In the genomic region with DNA sequence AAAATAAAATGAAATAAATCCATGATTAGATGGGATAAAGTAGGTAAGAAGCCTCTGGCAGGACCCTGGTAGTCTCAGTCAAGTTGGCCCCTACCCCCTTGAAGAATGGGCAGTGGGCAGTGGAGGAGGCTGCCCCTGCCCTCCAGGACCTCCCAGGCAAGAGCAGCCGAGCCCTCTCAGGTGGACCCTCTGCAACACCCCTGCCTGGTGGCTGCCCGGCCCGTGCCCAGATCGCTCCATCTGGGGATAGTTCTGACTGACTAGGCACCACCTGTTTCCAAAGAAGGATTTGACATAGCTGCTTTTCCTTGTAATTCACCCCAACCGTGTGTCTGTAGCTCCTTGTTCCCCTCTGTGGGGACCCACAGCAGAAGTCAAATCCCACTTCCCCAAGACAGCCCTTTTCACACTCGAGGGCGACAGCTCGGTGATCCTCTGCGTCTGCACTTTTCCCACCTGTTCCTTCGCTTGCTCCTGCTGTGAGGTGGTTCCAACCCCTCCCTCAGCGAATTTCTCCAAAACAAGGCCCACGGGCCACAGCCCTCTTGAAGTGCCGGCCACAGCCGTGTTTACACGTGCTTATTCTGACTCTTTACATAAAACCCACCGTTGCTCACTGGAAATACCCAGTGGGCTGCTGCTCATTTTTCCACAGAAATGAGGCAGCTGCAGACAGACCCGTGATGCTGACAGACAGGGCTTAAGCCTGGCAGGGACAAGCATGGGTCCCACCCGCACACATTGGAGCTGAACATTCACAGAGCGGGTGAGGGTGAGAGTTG, we compare ENCODE assay signal across 24 cellular contexts. TPM values are rescaled to one million over a fixed set of nuclear protein-coding genes. Genes with fewer than 3 reads are reported as not detected.
A peak's percentile ranks its signal among the peaks of the same experiment; 100 is the strongest.
DNase-seq lines count a peak whose midpoint lies in the region; ATAC-seq and TF ChIP-seq lines count a peak whose summit lies in the region.
"Had no signal": no experiment of that assay in that cellular context is flagged by ENCODE, and none has a peak within 500 bp of the region (broad histone marks: within the 10 kb centered on the region; RNA-seq: fewer than 3 reads in every experiment).

No MANE protein-coding gene starts in this region.

- H3K27me3 ChIP-seq in stomach = peaks cover 0 to 12% (median 0%) of the 10 kb centered on the region in 3 donors
- H3K27me3 ChIP-seq: ovary had no signal

- no peak overlapping the region for H3K27ac Mint-ChIP-seq in activated CD8-positive, alpha-beta memory T cell treated with anti-CD3 and anti-CD28 coated beads, Interleukin-2, amount 10 ng/mL, durations not matched to agents 7 days and 5 days
- peak overlapping the region; percentile 68 for H3K27ac Mint-ChIP-seq in activated T-helper 17 cell treated with anti-CD3 and anti-CD28 coated beads, Interleukin-2, amount 50 U/mL, for 72 hours
- H3K27ac Mint-ChIP-seq in naive thymus-derived CD8-positive, alpha-beta T cell = peak overlapping the region in 8 of 10 donors; percentile 17 to 81 (median 35)
- H3K27ac Mint-ChIP-seq: immature natural killer cell had no signal

- CTCF ChIA-PET in activated CD8-positive, alpha-beta memory T cell treated with anti-CD3 and anti-CD28 coated beads, Interleukin-2, amount 10 ng/mL, durations not matched to agents 7 days and 5 days (lab: Charles Lee) = interaction anchor here (0.8 to 13.0 kb wide), 4 partner anchors 10 to 127 kb away, joined by 3 to 147 read pairs (median 4); no protein-coding TSS in a partner anchor

- no peak overlapping the region for H3K27ac ChIP-seq in stomach
- H3K27ac ChIP-seq: BLaER1 treated with 17β-estradiol and CSF1 and Interleukin-3, amounts not matched to agents 10 nM and 100 nM; ovary had no signal

- H3K4me3 Mint-ChIP-seq in activated CD8-positive, alpha-beta memory T cell treated with anti-CD3 and anti-CD28 coated beads, Interleukin-2, amount 10 ng/mL, durations not matched to agents 7 days and 5 days = no peak overlapping the region
- H3K4me3 Mint-ChIP-seq in activated T-helper 17 cell treated with anti-CD3 and anti-CD28 coated beads, Interleukin-2, amount 50 U/mL, for 72 hours = no peak overlapping the region
- no peak overlapping the region for H3K4me3 Mint-ChIP-seq in naive thymus-derived CD8-positive, alpha-beta T cell
- H3K4me3 Mint-ChIP-seq: immature natural killer cell had no signal

- TF ChIP-seq EP300 in stomach (IDR thresholded peaks at IDR 0.05) = no peak

- H3K4me1 Mint-ChIP-seq in activated CD8-positive, alpha-beta memory T cell treated with anti-CD3 and anti-CD28 coated beads, Interleukin-2, amount 10 ng/mL, durations not matched to agents 7 days and 5 days = peaks cover 62% of the 10 kb centered on the region
- peaks cover 34% of the 10 kb centered on the region for H3K4me1 Mint-ChIP-seq in activated T-helper 17 cell treated with anti-CD3 and anti-CD28 coated beads, Interleukin-2, amount 50 U/mL, for 72 hours
- peaks cover 30 to 50% (median 44%) of the 10 kb centered on the region in 4 donors for H3K4me1 Mint-ChIP-seq in naive thymus-derived CD8-positive, alpha-beta T cell

- POLR2A ChIA-PET in naive thymus-derived CD8-positive, alpha-beta T cell (lab: Charles Lee) = interaction anchor here (1.1 kb wide), 1 partner anchor 12 kb away, joined by 3 read pairs; no protein-coding TSS in a partner anchor

- H3K9me3 ChIP-seq in stomach = no peaks in the 10 kb centered on the region
- H3K9me3 ChIP-seq: BLaER1 treated with 17β-estradiol and CSF1 and Interleukin-3, amounts not matched to agents 10 nM and 100 nM; ovary had no signal

- peak; percentile 61 for DNase-seq in activated CD8-positive, alpha-beta memory T cell treated with anti-CD3 and anti-CD28 coated beads for 24 hours
- no peak for DNase-seq in activated CD8-positive, alpha-beta memory T cell treated with anti-CD3 and anti-CD28 coated beads, Interleukin-2, amount 10 ng/mL, durations not matched to agents 7 days and 5 days
- no peak for DNase-seq in naive thymus-derived CD8-positive, alpha-beta T cell
- DNase-seq in stomach (peak; percentile 17), ecto neural progenitor cell (ENCODE audit: low spot score) (no peak), iPS-NIHi7 (ENCODE audit: extremely low spot score) (no peak)
- DNase-seq: activated naive CD4-positive, alpha-beta T cell treated with anti-CD3 and anti-CD28 coated beads, Interleukin-2, amount 50 U/mL, for 16 hours; immature natural killer cell; IMR-90; NCI-H1436 treated with DMSO at 0.1 percent for 48 hours; NCI-H2171; NCI-H748 treated with DMSO at 0.1 percent for 48 hours; PC-3; stimulated activated CD4-positive, alpha-beta T cell treated with anti-CD3 and anti-CD28 coated beads, Interleukin-2, amount 100 ng/mL, for 24 hours; substantia nigra; T-helper 9 cell had no signal

- intact Hi-C loops in stomach (cut with DNase I; ENCODE audit: low total_unique reads) = no loop called here

- peaks cover 0 to 11% (median 1%) of the 10 kb centered on the region in 4 donors for H3K4me1 ChIP-seq in stomach

- no peak overlapping the region for H3K4me3 ChIP-seq in stomach
- H3K4me3 ChIP-seq: BLaER1 treated with 17β-estradiol and CSF1 and Interleukin-3, amounts not matched to agents 10 nM and 100 nM; lung; ovary had no signal

- H3K9me3 Mint-ChIP-seq in activated CD8-positive, alpha-beta memory T cell treated with anti-CD3 and anti-CD28 coated beads, Interleukin-2, amount 10 ng/mL, durations not matched to agents 7 days and 5 days (ENCODE audit: low read depth) = no peaks in the 10 kb centered on the region
- no peaks in the 10 kb centered on the region for H3K9me3 Mint-ChIP-seq in activated T-helper 17 cell treated with anti-CD3 and anti-CD28 coated beads, Interleukin-2, amount 50 U/mL, for 72 hours
- H3K9me3 Mint-ChIP-seq in naive thymus-derived CD8-positive, alpha-beta T cell = no peaks in the 10 kb centered on the region
- H3K9me3 Mint-ChIP-seq: immature natural killer cell had no signal

- no peak for TF ChIP-seq POLR2A in stomach (IDR thresholded peaks at IDR 0.05)

- TF ChIP-seq CTCF in stomach (IDR thresholded peaks at IDR 0.05) = no peak

- no peak for ATAC-seq in activated CD8-positive, alpha-beta memory T cell treated with anti-CD3 and anti-CD28 coated beads, Interleukin-2, amount 10 ng/mL, durations not matched to agents 7 days and 5 days
- no peak for ATAC-seq in activated T-helper 17 cell treated with anti-CD3 and anti-CD28 coated beads, Interleukin-2, amount 50 U/mL, for 72 hours (replicated peaks)
- no peak for ATAC-seq in naive thymus-derived CD8-positive, alpha-beta T cell
- no peak for ATAC-seq in HG03108 (IDR thresholded peaks at IDR 0.05; ENCODE audit: unreplicated experiment)
- ATAC-seq: HCT116, PC-3 had no signal

- H3K36me3 Mint-ChIP-seq in activated CD8-positive, alpha-beta memory T cell treated with anti-CD3 and anti-CD28 coated beads, Interleukin-2, amount 10 ng/mL, durations not matched to agents 7 days and 5 days = no peaks in the 10 kb centered on the region
- H3K36me3 Mint-ChIP-seq in activated T-helper 17 cell treated with anti-CD3 and anti-CD28 coated beads, Interleukin-2, amount 50 U/mL, for 72 hours (ENCODE audit: low read depth) = no peaks in the 10 kb centered on the region
- H3K36me3 Mint-ChIP-seq in naive thymus-derived CD8-positive, alpha-beta T cell = no peaks in the 10 kb centered on the region
- H3K36me3 Mint-ChIP-seq: immature natural killer cell had no signal

- no peaks in the 10 kb centered on the region for H3K27me3 Mint-ChIP-seq in activated CD8-positive, alpha-beta memory T cell treated with anti-CD3 and anti-CD28 coated beads, Interleukin-2, amount 10 ng/mL, durations not matched to agents 7 days and 5 days
- H3K27me3 Mint-ChIP-seq in activated T-helper 17 cell treated with anti-CD3 and anti-CD28 coated beads, Interleukin-2, amount 50 U/mL, for 72 hours = no peaks in the 10 kb centered on the region
- H3K27me3 Mint-ChIP-seq in naive thymus-derived CD8-positive, alpha-beta T cell = no peaks in the 10 kb centered on the region

- 72 to 79% (median 77%) methylated on average over 16 to 19 of the region's 19 CpGs for WGBS in stomach, 5 donors

- no peaks in the 10 kb centered on the region for H3K36me3 ChIP-seq in stomach
- H3K36me3 ChIP-seq: BLaER1 treated with 17β-estradiol and CSF1 and Interleukin-3, amounts not matched to agents 10 nM and 100 nM; ovary had no signal

RNA-seq across cellular contexts. Expression of a gene that starts 5.5 kb away (rescaled TPM):
- total RNA-seq in activated CD8-positive, alpha-beta memory T cell treated with anti-CD3 and anti-CD28 coated beads, Interleukin-2, amount 10 ng/mL, durations not matched to agents 7 days and 5 days = 1 to 10 TPM; 1.7 to 2.0 TPM
- 1 to 10 TPM in 1 of 2 donors, under 1 TPM in 1; 0.61 to 2.1 TPM for total RNA-seq in activated T-helper 17 cell treated with anti-CD3 and anti-CD28 coated beads, Interleukin-2, amount 50 U/mL, for 72 hours
- 1 to 10 TPM; 4.8 to 9.2 TPM for total RNA-seq in naive thymus-derived CD8-positive, alpha-beta T cell
- polyA plus RNA-seq in naive thymus-derived CD8-positive, alpha-beta T cell = 1 to 10 TPM in 2 of 3 donors, under 1 TPM in 1; 0.05 to 1.5 (median 1.0) TPM
- 1 to 10 TPM in 2 of 5 donors, under 1 TPM in 1, not detected in 2; 0.37 to 2.2 (median 1.2) TPM for total RNA-seq in stomach
- 1 to 10 TPM in 1 of 3 donors, under 1 TPM in 1, not detected in 1; 0.19 to 3.8 TPM for polyA plus RNA-seq in stomach
- total RNA-seq: IMR-90, MCF 10A had no signal
- polyA plus RNA-seq: IMR-90 had no signal

RNA-seq across cellular contexts. Expression of a gene that starts 51.5 kb away (rescaled TPM):
- total RNA-seq in activated CD8-positive, alpha-beta memory T cell treated with anti-CD3 and anti-CD28 coated beads, Interleukin-2, amount 10 ng/mL, durations not matched to agents 7 days and 5 days = 100 to 1,000 TPM; 247 to 260 TPM
- total RNA-seq in activated T-helper 17 cell treated with anti-CD3 and anti-CD28 coated beads, Interleukin-2, amount 50 U/mL, for 72 hours = 100 to 1,000 TPM in 1 of 2 donors, 10 to 100 TPM in 1; 63.0 to 108 TPM
- 100 to 1,000 TPM; 205 to 217 TPM for total RNA-seq in naive thymus-derived CD8-positive, alpha-beta T cell
- polyA plus RNA-seq in naive thymus-derived CD8-positive, alpha-beta T cell = 100 to 1,000 TPM in 2 of 3 donors, 10 to 100 TPM in 1; 99.2 to 185 (median 147) TPM
- total RNA-seq in stomach = 100 to 1,000 TPM in 1 of 5 donors, 10 to 100 TPM in 3, 1 to 10 TPM in 1; 5.4 to 190 (median 18.7) TPM
- polyA plus RNA-seq in stomach = 1 to 10 TPM; 2.1 to 4.2 (median 3.2) TPM
- total RNA-seq: IMR-90, MCF 10A, PC-3, SK-MEL-5 had no signal

RNA-seq across cellular contexts. Expression of a gene that starts 58.3 kb away (rescaled TPM):
- under 1 TPM; 0.12 to 0.20 TPM for total RNA-seq in activated CD8-positive, alpha-beta memory T cell treated with anti-CD3 and anti-CD28 coated beads, Interleukin-2, amount 10 ng/mL, durations not matched to agents 7 days and 5 days
- total RNA-seq in activated T-helper 17 cell treated with anti-CD3 and anti-CD28 coated beads, Interleukin-2, amount 50 U/mL, for 72 hours = under 1 TPM in 1 of 2 donors, not detected in 1; 0.19 TPM
- total RNA-seq in naive thymus-derived CD8-positive, alpha-beta T cell = not detected
- not detected for polyA plus RNA-seq in naive thymus-derived CD8-positive, alpha-beta T cell
- total RNA-seq in stomach = 100 to 1,000 TPM in 1 of 5 donors, 10 to 100 TPM in 4; 12.7 to 187 (median 47.0) TPM
- polyA plus RNA-seq in stomach = 10 to 100 TPM; 22.5 to 39.4 (median 25.6) TPM
- total RNA-seq: IMR-90, MCF 10A, PC-3 had no signal
- polyA plus RNA-seq: immature natural killer cell had no signal

Comparison
In these comparisons a context has a peak if more than half of its experiments do, and no peak if none do; other contexts are left out.
1. DNase-seq: peak in activated CD8-positive, alpha-beta memory T cell treated with anti-CD3 and anti-CD28 coated beads for 24 hours (single experiment) and stomach (single experiment); none in activated CD8-positive, alpha-beta memory T cell treated with anti-CD3 and anti-CD28 coated beads, Interleukin-2, amount 10 ng/mL, durations not matched to agents 7 days and 5 days (single experiment), naive thymus-derived CD8-positive, alpha-beta T cell (0 of 10), ecto neural progenitor cell (single experiment) and iPS-NIHi7 (single experiment).
2. RNA of a gene that starts 58.3 kb away (total RNA-seq): 12.7 to 187 TPM in stomach; 0.12 to 0.20 TPM in activated CD8-positive, alpha-beta memory T cell treated with anti-CD3 and anti-CD28 coated beads, Interleukin-2, amount 10 ng/mL, durations not matched to agents 7 days and 5 days, 0.19 TPM in activated T-helper 17 cell treated with anti-CD3 and anti-CD28 coated beads, Interleukin-2, amount 50 U/mL, for 72 hours and not detected in naive thymus-derived CD8-positive, alpha-beta T cell; every median in the first group is over 10 times any median in the second.